In the genomic region with DNA sequence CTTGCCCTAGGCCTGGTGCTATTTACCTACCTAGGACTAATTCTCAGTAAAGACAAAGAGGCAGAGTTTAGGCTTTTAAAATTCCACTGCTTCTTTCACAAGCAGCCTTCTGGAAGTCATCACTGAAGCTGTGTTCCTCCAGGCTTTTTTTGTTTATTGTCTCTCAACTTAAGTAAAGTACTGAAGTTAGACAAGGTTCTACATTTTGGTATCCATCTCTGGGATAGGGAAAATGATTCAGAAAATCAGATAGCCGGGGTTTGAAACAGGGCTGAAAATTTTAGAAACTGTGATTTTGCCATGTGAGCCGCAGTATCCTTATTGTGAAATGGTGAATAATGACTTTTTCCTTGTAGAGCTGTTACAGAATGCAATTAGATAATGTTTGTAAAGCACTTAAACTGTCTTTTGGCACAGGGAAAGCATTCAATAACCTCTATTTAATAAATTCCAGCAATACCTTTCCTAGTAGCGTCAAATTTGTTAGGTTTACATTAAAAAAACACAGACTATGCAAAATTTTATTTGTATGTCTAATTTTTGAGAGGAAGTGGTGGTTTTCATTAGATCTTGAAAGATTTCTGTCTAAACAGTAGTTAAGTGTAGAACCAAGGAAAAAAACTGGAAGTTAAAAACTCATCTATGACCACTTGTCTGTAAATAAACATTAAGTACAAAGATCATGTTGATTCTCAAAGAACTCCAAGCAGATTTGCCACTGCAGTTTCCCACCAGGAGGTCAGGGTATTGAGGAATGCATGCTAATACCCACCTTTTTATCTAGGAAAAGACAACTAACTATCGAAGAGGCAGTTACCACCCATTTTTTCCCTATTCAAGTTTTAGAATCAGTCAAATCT, we compare ENCODE assay signal across 9 cellular contexts. TPM values are rescaled to one million over a fixed set of nuclear protein-coding genes. Genes with fewer than 3 reads are reported as not detected.
DNase-seq lines count a peak whose midpoint lies in the region; ATAC-seq, FAIRE-seq and TF ChIP-seq lines count a peak whose summit lies in the region.
"Had no signal": no experiment of that assay in that cellular context is flagged by ENCODE, and none has a peak within 500 bp of the region (broad histone marks: within the 10 kb centered on the region; RNA-seq: fewer than 3 reads in every experiment).

No MANE protein-coding gene starts in this region.

- TF ChIP-seq CTCF in GM12878 (IDR thresholded peaks at IDR 0.05 in 2 of 3, conservative IDR thresholded peaks at IDR 0.05 in 1 of 3; ENCODE audit: control insufficient read depth in 2 of 3, extremely low read depth in 1 of 3, insufficient read depth in 1 of 3, low read depth in 3 of 3, low read length in 3 of 3) (no peak), lower lobe of right lung (IDR thresholded peaks at IDR 0.05) (no peak), type B pancreatic cell (conservative IDR thresholded peaks at IDR 0.05) (no peak)

- no peak for TF ChIP-seq RAD21 in GM12878 (IDR thresholded peaks at IDR 0.05; ENCODE audit: insufficient read depth, low read depth, low read length)

- no peak overlapping the region for H2AFZ ChIP-seq in GM12878 (ENCODE audit: control insufficient read depth, low read depth, low read length)

- H3K9me3 ChIP-seq in GM12878 (replicated peaks; ENCODE audit: control insufficient read depth, insufficient read depth, low read length) = no peaks in the 10 kb centered on the region; the same call in 2 of the 3 replicates
- no peaks in the 10 kb centered on the region for H3K9me3 ChIP-seq in lower lobe of right lung

- H3K27ac Mint-ChIP-seq in activated naive CD4-positive, alpha-beta T cell treated with anti-CD3 and anti-CD28 coated beads, Interleukin-2, amount 50 U/mL, for 24 hours = no peak overlapping the region
- H3K27ac Mint-ChIP-seq in type B pancreatic cell = peak overlapping the region; percentile 67

- no peaks in the 10 kb centered on the region for H4K20me1 ChIP-seq in GM12878 (ENCODE audit: control insufficient read depth, insufficient read depth)

- H3K9me3 Mint-ChIP-seq in activated naive CD4-positive, alpha-beta T cell treated with anti-CD3 and anti-CD28 coated beads, Interleukin-2, amount 50 U/mL, for 24 hours = no peaks in the 10 kb centered on the region
- H3K9me3 Mint-ChIP-seq in type B pancreatic cell = no peaks in the 10 kb centered on the region

- FAIRE-seq in GM12878 (lab: Jason Lieb, UNC) (no peak), HTR-8/SVneo (lab: Jason Lieb, UNC) (no peak)

- ATAC-seq in GM12878 (no peak), lower lobe of right lung (no peak), HG03442 (IDR thresholded peaks at IDR 0.05; ENCODE audit: unreplicated experiment) (no peak), left colon (no peak)

- H3K4me2 ChIP-seq in GM12878 (ENCODE audit: control insufficient read depth, insufficient read depth) = peak overlapping the region; percentile 90

- H3K27me3 ChIP-seq in GM12878 (replicated peaks in 1 of 2; ENCODE audit: control insufficient read depth in 2 of 2, insufficient read depth in 2 of 2, low read length in 1 of 2) (no peaks in the 10 kb centered on the region), lower lobe of right lung (ENCODE audit: low read depth) (no peaks in the 10 kb centered on the region)

- H3K79me2 ChIP-seq in GM12878 (ENCODE audit: control insufficient read depth, insufficient read depth, low read length) = no peaks in the 10 kb centered on the region; the same call in 1 of the 2 replicates

- H3K36me3 Mint-ChIP-seq in activated naive CD4-positive, alpha-beta T cell treated with anti-CD3 and anti-CD28 coated beads, Interleukin-2, amount 50 U/mL, for 24 hours = no peaks in the 10 kb centered on the region
- H3K36me3 Mint-ChIP-seq in type B pancreatic cell = no peaks in the 10 kb centered on the region

- peaks cover 7% of the 10 kb centered on the region; the same call in 1 of the 2 replicates for H3K4me1 ChIP-seq in GM12878 (ENCODE audit: control insufficient read depth, insufficient read depth, low read length)
- peaks cover 83% of the 10 kb centered on the region for H3K4me1 ChIP-seq in lower lobe of right lung

- H3K27ac ChIP-seq in GM12878 (ENCODE audit: control insufficient read depth, insufficient read depth) (no peak overlapping the region), lower lobe of right lung (peak overlapping the region; percentile 93)
- H3K27ac ChIP-seq: epithelial cell of prostate had no signal

- RAD21 ChIA-PET in GM12878 (lab: Charles Lee; ENCODE audit: unreplicated experiment) = interaction anchor here (0.9 kb wide), 1 partner anchor 14 kb away, joined by 3 read pairs; no protein-coding TSS in a partner anchor

- no peaks in the 10 kb centered on the region for H3K36me3 ChIP-seq in GM12878 (ENCODE audit: control insufficient read depth in 2 of 2, insufficient read depth in 2 of 2, low read length in 1 of 2)
- H3K36me3 ChIP-seq in lower lobe of right lung = peaks cover 4% of the 10 kb centered on the region

- H3K9ac ChIP-seq in GM12878 (ENCODE audit: control insufficient read depth, insufficient read depth, low read length) = no peak overlapping the region

- WGBS in GM12878 (ENCODE audit: insufficient coverage, insufficient replicate concordance, low lambda C conversion rate, missing lambda C conversion rate) = 94% methylated on average over 4 of the region's 4 CpGs

- in situ Hi-C loops in GM12878 (cut with MboI) = no loop called here

- TSS peak; percentile 43 for BruUV-seq in GM12878 (replicated peaks; lab: Mats Ljungman, UMichigan)

- peak overlapping the region; percentile 84 for H3K4me3 ChIP-seq in GM12878
- H3K4me3 ChIP-seq in lower lobe of right lung = peak overlapping the region; percentile 84

- H3K4me1 Mint-ChIP-seq in activated naive CD4-positive, alpha-beta T cell treated with anti-CD3 and anti-CD28 coated beads, Interleukin-2, amount 50 U/mL, for 24 hours = peaks cover 42% of the 10 kb centered on the region
- peaks cover 37% of the 10 kb centered on the region for H3K4me1 Mint-ChIP-seq in type B pancreatic cell (ENCODE audit: unreplicated experiment)

- intact Hi-C loops in GM12878 (cut with micrococcal nuclease; ENCODE audit: unreplicated experiment) (no loop called here), lower lobe of right lung (cut with DNase I) (no loop called here), left colon (cut with DNase I, micrococcal nuclease) (no loop called here)

- SMC1A ChIA-PET in GM12878 (lab: Charles Lee; ENCODE audit: uncharacterized antibody, unreplicated experiment) = no interaction called here

- no peaks in the 10 kb centered on the region for H3K27me3 Mint-ChIP-seq in activated naive CD4-positive, alpha-beta T cell treated with anti-CD3 and anti-CD28 coated beads, Interleukin-2, amount 50 U/mL, for 24 hours
- peaks cover 5% of the 10 kb centered on the region for H3K27me3 Mint-ChIP-seq in type B pancreatic cell

- no peak for DNase-seq in activated naive CD4-positive, alpha-beta T cell treated with Interleukin-2 at 50 U/mL for 16 hours
- DNase-seq in GM12878 (ENCODE audit: low read depth, low spot score) (no peak), lower lobe of right lung (no peak), type B pancreatic cell (ENCODE audit: extremely low spot score, unreplicated experiment) (no peak), HTR-8/SVneo (ENCODE audit: insufficient read length, low spot score) (no peak), left colon (no peak)

- POLR2A ChIA-PET in GM12878 (lab: Charles Lee) = interaction anchor here (0.7 to 1.3 kb wide), 2 partner anchors 9 to 436 kb away, joined by 3 to 5 read pairs; no protein-coding TSS in a partner anchor

- TF ChIP-seq POLR2A in GM12878 (IDR thresholded peaks at IDR 0.05; ENCODE audit: low read depth, low read length) = no peak

- TF ChIP-seq EP300 in GM12878 (IDR thresholded peaks at IDR 0.05; ENCODE audit: borderline replicate concordance in 1 of 2, control insufficient read depth in 1 of 2, low read depth in 2 of 2, low read length in 2 of 2) = no peak

- CTCF ChIA-PET in GM12878 (lab: Yijun Ruan, JAX) = interaction anchor here (1.7 kb wide), 1 partner anchor 14 kb away, joined by 4 read pairs; no protein-coding TSS in a partner anchor

- H3K4me3 Mint-ChIP-seq in activated naive CD4-positive, alpha-beta T cell treated with anti-CD3 and anti-CD28 coated beads, Interleukin-2, amount 50 U/mL, for 24 hours = peak overlapping the region; percentile 86
- H3K4me3 Mint-ChIP-seq in type B pancreatic cell = peak overlapping the region; percentile 75

TF ChIP-seq in GM12878, 131 proteins besides CTCF, POLR2A, EP300 and RAD21:
- no peak for TF ChIP-seq LARP7 (IDR thresholded peaks at IDR 0.05)

RNA-seq across cellular contexts. Expression of gene STOM, which starts 2.2 kb away (rescaled TPM):
- total RNA-seq in GM12878 (2013; cell fraction: nucleolus; rRNA removed) = 18.3 and 21.1 TPM in 2 replicates
- 36.0 and 43.0 TPM in 2 replicates for total RNA-seq in GM12878 (2014; rRNA removed)
- 45.0 and 45.4 TPM in 2 replicates for total RNA-seq in GM12878 (2014; rRNA removed; fragmentation: Illumina TruSeq; extraction: Trizol)
- total RNA-seq in GM12878 (2021) = 47.4 and 49.8 TPM in 2 replicates
- polyA plus RNA-seq in GM12878 (2011; ENCODE audit: low read depth) = 25.0 TPM
- 6.7 and 7.6 TPM in 2 replicates for polyA plus RNA-seq in GM12878 (2011; rRNA removed)
- polyA plus RNA-seq in GM12878 (2011; cell fraction: cytosol; rRNA removed) = 3.5 and 4.1 TPM in 2 replicates
- polyA plus RNA-seq in GM12878 (2011; cell fraction: nucleus; rRNA removed) = 1.1 and 1.3 TPM in 2 replicates
- 19.0 and 20.2 TPM in 2 replicates for polyA plus RNA-seq in GM12878 (2012)
- 41.2 and 50.9 TPM in 2 replicates for polyA plus RNA-seq in GM12878 (2014; fragmentation: Illumina TruSeq; extraction: Trizol)
- polyA plus RNA-seq in GM12878 (2014; fragmentation: Nextera tagmentation; extraction: Ambion mirVana) = 10 to 100 TPM; 20.6 to 34.5 TPM
- polyA plus RNA-seq in GM12878 (2014; rRNA removed) = 33.2 and 38.3 TPM in 2 replicates
- polyA plus RNA-seq in GM12878 (2016; fragmentation: Nextera tagmentation; extraction: Ambion mirVana) = 10 to 100 TPM; 42.6 to 44.0 TPM
- 1.9 and 3.0 TPM in 2 replicates for polyA minus RNA-seq in GM12878 (2011; rRNA and poly(A)+ RNA removed)
- 2.0 and 3.7 TPM in 2 replicates for polyA minus RNA-seq in GM12878 (2011; cell fraction: cytosol; rRNA and poly(A)+ RNA removed)
- polyA minus RNA-seq in GM12878 (2011; cell fraction: nucleus; rRNA and poly(A)+ RNA removed) = 0.48 and 1.3 TPM in 2 replicates
- total RNA-seq in lower lobe of right lung = 479 TPM
- 30.7 and 35.3 TPM in 2 replicates for total RNA-seq in type B pancreatic cell (ENCODE audit: low replicate concordance)
- total RNA-seq in left colon = 100 to 1,000 TPM in 1 of 2 donors, 10 to 100 TPM in 1; 94.6 to 115 TPM
